Comparison of ENCODE assay signal across 13 cellular contexts in genomic region chr12:56450241-56450640, GRCh38. TPM values are rescaled to one million over a fixed set of nuclear protein-coding genes. Genes with fewer than 3 reads are reported as not detected.
DNase-seq lines count a peak whose midpoint lies in the region; ATAC-seq and TF ChIP-seq lines count a peak whose summit lies in the region.
"Had no signal": no experiment of that assay in that cellular context is flagged by ENCODE, and none has a peak within 500 bp of the region (broad histone marks: within the 10 kb centered on the region; RNA-seq: fewer than 3 reads in every experiment).

No MANE protein-coding gene starts in this region.

- H3K36me3 ChIP-seq in tibial artery (no peaks in the 10 kb centered on the region), A673 (ENCODE audit: insufficient read depth, low read length, poor library complexity, severe bottlenecking) (no peaks in the 10 kb centered on the region)
- H3K36me3 ChIP-seq: brain microvascular endothelial cell had no signal

- H3K27ac Mint-ChIP-seq in IgD-negative memory B cell, result peak overlapping the region in 2 of 3 donors; percentile 69 to 94
- H3K27ac Mint-ChIP-seq in activated CD4-positive, alpha-beta memory T cell treated with anti-CD3 and anti-CD28 coated beads for 36 hours, result no peak overlapping the region
- peak overlapping the region in 6 of 10 donors; percentile 93 to 97 (median 96) for H3K27ac Mint-ChIP-seq in naive thymus-derived CD8-positive, alpha-beta T cell

- ATAC-seq in naive thymus-derived CD8-positive, alpha-beta T cell, result no peak

- no TSS peak for BruUV-seq in A673 (replicated peaks; lab: Mats Ljungman, UMichigan)

- H3K9me3 Mint-ChIP-seq in IgD-negative memory B cell, result no peaks in the 10 kb centered on the region
- no peaks in the 10 kb centered on the region for H3K9me3 Mint-ChIP-seq in activated CD4-positive, alpha-beta memory T cell treated with anti-CD3 and anti-CD28 coated beads for 36 hours
- no peaks in the 10 kb centered on the region for H3K9me3 Mint-ChIP-seq in naive thymus-derived CD8-positive, alpha-beta T cell

- TF ChIP-seq CTCF in tibial artery (IDR thresholded peaks at IDR 0.05), result no peak
- no peak for TF ChIP-seq CTCF in A673 (conservative IDR thresholded peaks at IDR 0.05; ENCODE audit: low read depth, low read length)

- peaks cover 0 to 15% of the 10 kb centered on the region in 2 donors for H3K27me3 ChIP-seq in tibial artery
- H3K27me3 ChIP-seq in A673 (replicated peaks; ENCODE audit: insufficient read depth, low read depth, low read length, poor library complexity), result no peaks in the 10 kb centered on the region
- H3K27me3 ChIP-seq: brain microvascular endothelial cell had no signal

- H3K4me1 ChIP-seq in tibial artery, result peaks cover 0 to 11% (median 2%) of the 10 kb centered on the region in 4 donors
- peaks cover 8% of the 10 kb centered on the region for H3K4me1 ChIP-seq in A673 (ENCODE audit: insufficient read depth, low read length, poor library complexity, severe bottlenecking)

- H3K36me3 Mint-ChIP-seq in IgD-negative memory B cell, result no peaks in the 10 kb centered on the region
- H3K36me3 Mint-ChIP-seq in activated CD4-positive, alpha-beta memory T cell treated with anti-CD3 and anti-CD28 coated beads for 36 hours, result peaks cover 8% of the 10 kb centered on the region
- H3K36me3 Mint-ChIP-seq in naive thymus-derived CD8-positive, alpha-beta T cell, result no peaks in the 10 kb centered on the region

- no peaks in the 10 kb centered on the region for H3K27me3 Mint-ChIP-seq in IgD-negative memory B cell
- H3K27me3 Mint-ChIP-seq in activated CD4-positive, alpha-beta memory T cell treated with anti-CD3 and anti-CD28 coated beads for 36 hours, result no peaks in the 10 kb centered on the region
- H3K27me3 Mint-ChIP-seq in naive thymus-derived CD8-positive, alpha-beta T cell, result no peaks in the 10 kb centered on the region

- no peaks in the 10 kb centered on the region for H3K9me3 ChIP-seq in tibial artery
- H3K9me3 ChIP-seq in A673 (ENCODE audit: low read depth, low read length, poor library complexity, severe bottlenecking), result no peaks in the 10 kb centered on the region

- H3K27ac ChIP-seq in tibial artery (no peak overlapping the region), A673 (ENCODE audit: low read depth, low read length, poor library complexity, severe bottlenecking) (no peak overlapping the region)

- intact Hi-C loops in activated CD4-positive, alpha-beta memory T cell treated with anti-CD3 and anti-CD28 coated beads for 36 hours (cut with micrococcal nuclease), result no loop called here
- intact Hi-C loops in tibial artery (cut with DNase I; ENCODE audit: low total_unique reads), result no loop called here
- intact Hi-C loops in A673 (cut with micrococcal nuclease; ENCODE audit: unreplicated experiment), result no loop called here

- POLR2A ChIA-PET in activated CD4-positive, alpha-beta memory T cell treated with anti-CD3 and anti-CD28 coated beads for 36 hours (lab: Charles Lee), result interaction anchor here (0.6 to 3.0 kb wide), 5 partner anchors 8 to 90 kb away, joined by 3 to 17 read pairs (median 3); partner anchors contain the start of genes SPRYD4 and STAT2
- POLR2A ChIA-PET in naive thymus-derived CD8-positive, alpha-beta T cell (lab: Charles Lee), result interaction anchor here (1.4 to 3.9 kb wide), 4 partner anchors 14 to 332 kb away, joined by 3 to 15 read pairs (median 12); partner anchors contain the start of genes RNF41, STAT2 and ZC3H10
- POLR2A ChIA-PET in A673 (lab: Charles Lee; ENCODE audit: low non-redundant PET), result interaction anchor here (0.6 kb wide), 1 partner anchor 27 kb away, joined by 15 read pairs; no protein-coding TSS in a partner anchor

- peak overlapping the region in 2 of 4 donors; percentile 93 to 99 for H3K4me3 Mint-ChIP-seq in IgD-negative memory B cell
- peak overlapping the region; percentile 88 for H3K4me3 Mint-ChIP-seq in activated CD4-positive, alpha-beta memory T cell treated with anti-CD3 and anti-CD28 coated beads for 36 hours
- H3K4me3 Mint-ChIP-seq in naive thymus-derived CD8-positive, alpha-beta T cell, result peak overlapping the region in 8 of 10 donors; percentile 27 to 95 (median 92)

- no peak overlapping the region for H3K4me3 ChIP-seq in tibial artery
- H3K4me3 ChIP-seq in A673 (ENCODE audit: low read depth, low read length, poor library complexity, severe bottlenecking), result no peak overlapping the region

- DNase-seq in NCI-H2081 (lab: John Stamatoyannopoulos, UW) (peak; percentile 26 to 44), NCI-H2081 treated with DMSO at 0.1 percent for 48 hours (lab: John Stamatoyannopoulos, UW) (no peak), tibial artery (no peak), AG08396 (ENCODE audit: low spot score) (no peak), A673 (ENCODE audit: low spot score) (no peak)
- no peak for DNase-seq in activated CD4-positive, alpha-beta memory T cell treated with anti-CD3 and anti-CD28 coated beads for 36 hours
- no peak for DNase-seq in naive thymus-derived CD8-positive, alpha-beta T cell
- DNase-seq: brain microvascular endothelial cell; erythroblast; NCI-H1694 treated with DMSO at 0.1 percent for 48 hours; stimulated activated CD8-positive, alpha-beta memory T cell treated with anti-CD3 and anti-CD28 coated beads, Interleukin-4, amount 100 ng/mL, for 48 hours had no signal

- H3K4me1 Mint-ChIP-seq in IgD-negative memory B cell, result peaks cover 14 to 19% (median 16%) of the 10 kb centered on the region in 3 donors
- H3K4me1 Mint-ChIP-seq in activated CD4-positive, alpha-beta memory T cell treated with anti-CD3 and anti-CD28 coated beads for 36 hours (ENCODE audit: low read depth), result peaks cover 18% of the 10 kb centered on the region
- peaks cover 7 to 28% (median 14%) of the 10 kb centered on the region in 4 donors for H3K4me1 Mint-ChIP-seq in naive thymus-derived CD8-positive, alpha-beta T cell

- CTCF ChIA-PET in activated CD4-positive, alpha-beta memory T cell treated with anti-CD3 and anti-CD28 coated beads for 36 hours (lab: Charles Lee), result interaction anchor here (1.0 to 4.9 kb wide), 3 partner anchors 9 to 330 kb away, joined by 3 to 39 read pairs (median 3); no protein-coding TSS in a partner anchor
- CTCF ChIA-PET in A673 (lab: Charles Lee), result interaction anchor here (0.6 kb wide), 1 partner anchor 54 kb away, joined by 4 read pairs; no protein-coding TSS in a partner anchor

RNA-seq across cellular contexts. Expression of gene TIMELESS, which starts 1.0 kb away (rescaled TPM):
- 14.3 TPM for polyA plus RNA-seq in IgD-negative memory B cell
- 10 to 100 TPM; 60.1 to 62.6 TPM for total RNA-seq in activated CD4-positive, alpha-beta memory T cell treated with anti-CD3 and anti-CD28 coated beads for 36 hours
- total RNA-seq in naive thymus-derived CD8-positive, alpha-beta T cell, result 1 to 10 TPM; 5.5 to 5.8 TPM
- polyA plus RNA-seq in naive thymus-derived CD8-positive, alpha-beta T cell, result 1 to 10 TPM; 3.3 to 4.2 (median 3.5) TPM
- 71.4 and 75.9 TPM in 2 replicates for total RNA-seq in A673 (2021)

RNA-seq across cellular contexts. Expression of gene MIP, which starts 4.2 kb away (rescaled TPM):
- polyA plus RNA-seq in IgD-negative memory B cell, result not detected
- total RNA-seq in activated CD4-positive, alpha-beta memory T cell treated with anti-CD3 and anti-CD28 coated beads for 36 hours, result not detected
- not detected for total RNA-seq in naive thymus-derived CD8-positive, alpha-beta T cell
- not detected for polyA plus RNA-seq in naive thymus-derived CD8-positive, alpha-beta T cell
- not detected in 2 replicates for total RNA-seq in A673 (2021)
- total RNA-seq: A172 had no signal

RNA-seq across cellular contexts. Expression of gene SPRYD4, which starts 18.1 kb away (rescaled TPM):
- polyA plus RNA-seq in IgD-negative memory B cell, result 1.3 TPM
- 1 to 10 TPM; 2.4 to 2.9 TPM for total RNA-seq in activated CD4-positive, alpha-beta memory T cell treated with anti-CD3 and anti-CD28 coated beads for 36 hours
- 1 to 10 TPM; 9.0 to 9.4 TPM for total RNA-seq in naive thymus-derived CD8-positive, alpha-beta T cell
- 1 to 10 TPM; 1.3 to 1.6 (median 1.4) TPM for polyA plus RNA-seq in naive thymus-derived CD8-positive, alpha-beta T cell
- 4.7 and 5.1 TPM in 2 replicates for total RNA-seq in A673 (2021)

RNA-seq across cellular contexts. Expression of gene GLS2, which starts 37.7 kb away (rescaled TPM):
- 3.8 TPM for polyA plus RNA-seq in IgD-negative memory B cell
- total RNA-seq in activated CD4-positive, alpha-beta memory T cell treated with anti-CD3 and anti-CD28 coated beads for 36 hours, result 1 to 10 TPM; 5.5 to 6.1 TPM
- total RNA-seq in naive thymus-derived CD8-positive, alpha-beta T cell, result 10 to 100 TPM; 10.9 to 11.5 TPM
- 1 to 10 TPM; 3.2 to 6.5 (median 6.4) TPM for polyA plus RNA-seq in naive thymus-derived CD8-positive, alpha-beta T cell
- total RNA-seq in A673 (2021), result 0.24 TPM in 1 of 2 replicates, not detected in the other

Comparison
In these comparisons a context has a peak if more than half of its experiments do, and no peak if none do; other contexts are left out.
1. DNase-seq: peak in NCI-H2081 (2 of 2); none in NCI-H2081 treated with DMSO at 0.1 percent for 48 hours (single experiment), activated CD4-positive, alpha-beta memory T cell treated with anti-CD3 and anti-CD28 coated beads for 36 hours (single experiment), naive thymus-derived CD8-positive, alpha-beta T cell (0 of 10), tibial artery (0 of 2), AG08396 (single experiment) and A673 (single experiment).
2. RNA of gene TIMELESS, which starts 1.0 kb away (total RNA-seq): 71.4 to 75.9 TPM in A673 and 60.1 to 62.6 TPM in activated CD4-positive, alpha-beta memory T cell treated with anti-CD3 and anti-CD28 coated beads for 36 hours; 5.5 to 5.8 TPM in naive thymus-derived CD8-positive, alpha-beta T cell; every median in the first group is over 4 times any median in the second.